In genomic region chr7:12942599-12942998, GRCh38 we compare ENCODE assay signal across 13 cellular contexts.
DNase-seq lines count a peak whose midpoint lies in the region; ATAC-seq, FAIRE-seq and TF ChIP-seq lines count a peak whose summit lies in the region.
"Had no signal": no experiment of that assay in that cellular context is flagged by ENCODE, and none has a peak within 500 bp of the region (broad histone marks: within the 10 kb centered on the region; RNA-seq: fewer than 3 reads in every experiment).

No MANE protein-coding gene starts in this region.

- 23 to 45% (median 25%) methylated on average over 3 of the region's 3 CpGs for WGBS in small intestine, 3 donors
- WGBS in ovary, 3 donors, result 12 to 29% (median 16%) methylated on average over 3 of the region's 3 CpGs

- H3K9me2 ChIP-seq in PC-3 (replicated peaks; ENCODE audit: low read length), result no peaks in the 10 kb centered on the region

- H3K4me3 ChIP-seq in PC-3 (ENCODE audit: low read length), result no peak overlapping the region
- H3K4me3 ChIP-seq in fibroblast of lung (replicated peaks in 1 of 4; ENCODE audit: control extremely low read depth in 1 of 4, insufficient read depth in 1 of 4, low read depth in 3 of 4, low read length in 4 of 4), result no peak overlapping the region
- no peak overlapping the region for H3K4me3 ChIP-seq in small intestine (ENCODE audit: low read depth in 1 of 2, low read length in 2 of 2)
- H3K4me3 ChIP-seq in ovary, result no peak overlapping the region
- H3K4me3 ChIP-seq: esophagus squamous epithelium had no signal

- H3K27ac ChIP-seq in PC-3 (ENCODE audit: low read length) (no peak overlapping the region), fibroblast of lung (ENCODE audit: insufficient read depth, low read length) (no peak overlapping the region), small intestine (ENCODE audit: low read depth in 1 of 2, low read length in 1 of 2) (no peak overlapping the region), ovary (no peak overlapping the region)

- no peaks in the 10 kb centered on the region for H3K36me3 Mint-ChIP-seq in CD14-positive monocyte
- H3K36me3 Mint-ChIP-seq: CD8-positive, alpha-beta T cell had no signal

- H3F3A ChIP-seq in PC-3 (ENCODE audit: low read length, unreplicated experiment), result no peaks in the 10 kb centered on the region

- H4K20me1 ChIP-seq in PC-3 (ENCODE audit: low read length) (no peaks in the 10 kb centered on the region), fibroblast of lung (ENCODE audit: control insufficient read depth, extremely low read depth, insufficient read depth, low read length) (no peaks in the 10 kb centered on the region)

- peak; percentile 82 for ATAC-seq in PC-3
- ATAC-seq in GM21576 (IDR thresholded peaks at IDR 0.05; ENCODE audit: unreplicated experiment), result no peak
- ATAC-seq: CD8-positive, alpha-beta T cell; T-helper 17 cell had no signal

- BruUV-seq in PC-3 (replicated peaks; lab: Mats Ljungman, UMichigan), result no TSS peak

- DNase-seq in M059J (ENCODE audit: low read depth), result peak; percentile 34
- peak; percentile 62 for DNase-seq in PC-3
- DNase-seq in fibroblast of lung (ENCODE audit: low read depth in 2 of 2), result peak; percentile 24 to 66
- DNase-seq in small intestine, result peak; percentile 46
- DNase-seq in CD14-positive monocyte (ENCODE audit: low spot score), result no peak
- no peak for DNase-seq in ovary
- DNase-seq in frontal cortex (ENCODE audit: low spot score in 2 of 2), result no peak
- DNase-seq: activated CD4-positive, alpha-beta memory T cell treated with anti-CD3 and anti-CD28 coated beads, Interleukin-2, amount 10 ng/mL, durations not matched to agents 7 days and 5 days; activated naive CD4-positive, alpha-beta T cell treated with Interleukin-2 at 50 U/mL for 16 hours; CD8-positive, alpha-beta T cell; esophagus squamous epithelium; T-helper 17 cell had no signal

- H3K4me1 ChIP-seq in PC-3 (ENCODE audit: insufficient read depth, low read length), result peaks cover 33% of the 10 kb centered on the region
- no peaks in the 10 kb centered on the region for H3K4me1 ChIP-seq in fibroblast of lung (ENCODE audit: control insufficient read depth, extremely low read depth, insufficient read depth, low read length)
- H3K4me1 ChIP-seq in small intestine (ENCODE audit: control insufficient read depth in 2 of 2, insufficient read depth in 1 of 2, low read depth in 1 of 2, low read length in 1 of 2), result no peaks in the 10 kb centered on the region
- H3K4me1 ChIP-seq in ovary (ENCODE audit: insufficient read depth), result peaks cover 1% of the 10 kb centered on the region

- H2AFZ ChIP-seq in PC-3 (ENCODE audit: low read length) (no peak overlapping the region), fibroblast of lung (ENCODE audit: low read length) (no peak overlapping the region)

- intact Hi-C loops in PC-3 (cut with micrococcal nuclease), result loop anchor here (1.0 to 5.0 kb wide), 3 partner anchors 100 to 256 kb away; no protein-coding TSS in a partner anchor
- intact Hi-C loops in CD14-positive monocyte (cut with micrococcal nuclease), result no loop called here
- intact Hi-C loops in ovary (cut with DNase I), result no loop called here

- H3K36me3 ChIP-seq in PC-3 (ENCODE audit: low read depth, low read length) (no peaks in the 10 kb centered on the region), fibroblast of lung (ENCODE audit: control insufficient read depth, insufficient read depth, low read length) (no peaks in the 10 kb centered on the region), small intestine (ENCODE audit: control insufficient read depth in 2 of 2, insufficient read depth in 2 of 2, low read length in 2 of 2) (no peaks in the 10 kb centered on the region), ovary (no peaks in the 10 kb centered on the region)
- H3K36me3 ChIP-seq: esophagus squamous epithelium had no signal

- H3K4me2 ChIP-seq in PC-3 (ENCODE audit: low read length) (peak overlapping the region; percentile 27), fibroblast of lung (ENCODE audit: extremely low read depth, insufficient read depth, low read length) (no peak overlapping the region)

- no peaks in the 10 kb centered on the region for H3K4me1 Mint-ChIP-seq in CD14-positive monocyte
- H3K4me1 Mint-ChIP-seq: activated CD4-positive, alpha-beta memory T cell treated with anti-CD3 and anti-CD28 coated beads, Interleukin-2, amount 10 ng/mL, durations not matched to agents 7 days and 5 days had no signal

- H3K9ac ChIP-seq in PC-3 (ENCODE audit: low read length), result no peak overlapping the region
- no peak overlapping the region for H3K9ac ChIP-seq in fibroblast of lung (ENCODE audit: insufficient read depth, low read length)

- no peak overlapping the region for H3K27ac Mint-ChIP-seq in CD14-positive monocyte
- H3K27ac Mint-ChIP-seq: activated CD4-positive, alpha-beta memory T cell treated with anti-CD3 and anti-CD28 coated beads, Interleukin-2, amount 10 ng/mL, durations not matched to agents 7 days and 5 days; CD8-positive, alpha-beta T cell; T-helper 17 cell had no signal

- no peaks in the 10 kb centered on the region for H3K9me3 ChIP-seq in PC-3 (ENCODE audit: low read length)
- no peaks in the 10 kb centered on the region for H3K9me3 ChIP-seq in fibroblast of lung (ENCODE audit: control insufficient read depth, insufficient read depth, low read depth, low read length)
- no peaks in the 10 kb centered on the region for H3K9me3 ChIP-seq in small intestine (ENCODE audit: control insufficient read depth, low read depth)
- no peaks in the 10 kb centered on the region for H3K9me3 ChIP-seq in ovary

- CTCF ChIA-PET in PC-3 (lab: Charles Lee), result no interaction called here

- no peaks in the 10 kb centered on the region for H3K27me3 Mint-ChIP-seq in CD14-positive monocyte (ENCODE audit: low read depth in 3 of 3)
- H3K27me3 Mint-ChIP-seq: activated CD4-positive, alpha-beta memory T cell treated with anti-CD3 and anti-CD28 coated beads, Interleukin-2, amount 10 ng/mL, durations not matched to agents 7 days and 5 days; T-helper 17 cell had no signal

- no peaks in the 10 kb centered on the region for H3K79me2 ChIP-seq in PC-3 (ENCODE audit: low read length)
- no peaks in the 10 kb centered on the region for H3K79me2 ChIP-seq in fibroblast of lung (ENCODE audit: control insufficient read depth, insufficient read depth, low read length)

- no peak for TF ChIP-seq CTCF in PC-3 (conservative IDR thresholded peaks at IDR 0.05; ENCODE audit: low read depth, low read length)
- TF ChIP-seq CTCF in fibroblast of lung (conservative IDR thresholded peaks at IDR 0.05 in 1 of 2, IDR thresholded peaks at IDR 0.05 in 1 of 2; ENCODE audit: low read depth in 1 of 2, low read length in 2 of 2), result no peak
- no peak for TF ChIP-seq CTCF in CD14-positive monocyte (IDR thresholded peaks at IDR 0.05)
- no peak for TF ChIP-seq CTCF in ovary (IDR thresholded peaks at IDR 0.05)

- POLR2A ChIA-PET in PC-3 (lab: Charles Lee; ENCODE audit: unreplicated experiment), result interaction anchor here (0.6 kb wide), 1 partner anchor 248 kb away, joined by 3 read pairs; no protein-coding TSS in a partner anchor

- H3K27me3 ChIP-seq in PC-3 (ENCODE audit: low read length), result no peaks in the 10 kb centered on the region
- no peaks in the 10 kb centered on the region for H3K27me3 ChIP-seq in fibroblast of lung (ENCODE audit: control insufficient read depth, insufficient read depth, low read length)
- no peaks in the 10 kb centered on the region for H3K27me3 ChIP-seq in small intestine (ENCODE audit: control insufficient read depth in 2 of 2, insufficient read depth in 2 of 2, low read length in 2 of 2)
- H3K27me3 ChIP-seq in ovary, result no peaks in the 10 kb centered on the region
- H3K27me3 ChIP-seq: esophagus squamous epithelium had no signal

- no peak for TF ChIP-seq POLR2A in ovary (IDR thresholded peaks at IDR 0.05)

- TF ChIP-seq EP300 in ovary (IDR thresholded peaks at IDR 0.05), result no peak

- no peak for FAIRE-seq in small intestine (lab: Jason Lieb, UNC)
- no peak for FAIRE-seq in frontal cortex (lab: Jason Lieb, UNC)

- no peak overlapping the region for H3K4me3 Mint-ChIP-seq in CD14-positive monocyte
- H3K4me3 Mint-ChIP-seq: activated CD4-positive, alpha-beta memory T cell treated with anti-CD3 and anti-CD28 coated beads, Interleukin-2, amount 10 ng/mL, durations not matched to agents 7 days and 5 days; CD8-positive, alpha-beta T cell; T-helper 17 cell had no signal

- peaks cover 5 to 12% (median 10%) of the 10 kb centered on the region in 7 donors for H3K9me3 Mint-ChIP-seq in CD14-positive monocyte
- H3K9me3 Mint-ChIP-seq: activated CD4-positive, alpha-beta memory T cell treated with anti-CD3 and anti-CD28 coated beads, Interleukin-2, amount 10 ng/mL, durations not matched to agents 7 days and 5 days had no signal

Comparison
In these comparisons a context has a peak if more than half of its experiments do, and no peak if none do; other contexts are left out.
1. DNase-seq: peak in M059J (single experiment), PC-3 (single experiment), fibroblast of lung (2 of 2) and small intestine (single experiment); none in CD14-positive monocyte (single experiment), ovary (0 of 5) and frontal cortex (0 of 2).